In genomic region chr9:137240321-137240840, GRCh38 we compare ENCODE assay signal across 1 cellular context.
A peak's percentile ranks its signal among the peaks of the same experiment; 100 is the strongest.
TF ChIP-seq lines count a peak whose summit lies in the region.

No MANE protein-coding gene starts in this region.

TF ChIP-seq in K562, 482 proteins besides CTCF, POLR2A, EP300 and RAD21 (continued from another document and continues in another):
- TF ChIP-seq ZBTB9 (CRISPR knock-in tag; IDR thresholded peaks at IDR 0.05) (peak; percentile 93), USF1 (CRISPR knock-in tag; IDR thresholded peaks at IDR 0.05) (peak; percentile 77), RBFOX2 (IDR thresholded peaks at IDR 0.05; ENCODE audit: low read depth, low read length) (no peak), SMARCC2 (IDR thresholded peaks at IDR 0.05; ENCODE audit: low read depth) (no peak), GATA2 (CRISPR knock-in tag; IDR thresholded peaks at IDR 0.05) (no peak), RBM15 (IDR thresholded peaks at IDR 0.05; ENCODE audit: insufficient read depth, low read length) (no peak), YY1 (IDR thresholded peaks at IDR 0.05; ENCODE audit: borderline replicate concordance in 1 of 3, control insufficient read depth in 1 of 3, extremely low read depth in 1 of 3, insufficient read depth in 3 of 3, insufficient read length in 1 of 3, insufficient replicate concordance in 2 of 3, low read depth in 1 of 3, low read length in 2 of 3) (peak in 2 of 3 experiments; percentile 39 to 52), ZNF449 (CRISPR knock-in tag; IDR thresholded peaks at IDR 0.05) (no peak), ELK1 (CRISPR knock-in tag; IDR thresholded peaks at IDR 0.05) (peak; percentile 30; the same call in 1 of the 2 replicates), FOXA1 (IDR thresholded peaks at IDR 0.05; ENCODE audit: borderline replicate concordance) (no peak), CBFA2T2 (conservative IDR thresholded peaks at IDR 0.05) (no peak), TSHZ1 (CRISPR knock-in tag; IDR thresholded peaks at IDR 0.05) (no peak), RBM14 (IDR thresholded peaks at IDR 0.05; ENCODE audit: borderline replicate concordance, insufficient read depth, low read depth, low read length) (no peak), ATF2 (CRISPR knock-in tag; IDR thresholded peaks at IDR 0.05) (peak; percentile 66; the same call in 1 of the 2 replicates), ZNF274 (IDR thresholded peaks at IDR 0.05; ENCODE audit: borderline replicate concordance, low read depth, low read length) (no peak), CREM (IDR thresholded peaks at IDR 0.05; ENCODE audit: low read depth) (peak; percentile 51), KDM1A (IDR thresholded peaks at IDR 0.05) (no peak), CTBP1 (IDR thresholded peaks at IDR 0.05; ENCODE audit: borderline replicate concordance) (peak; percentile 94), POLR2G (IDR thresholded peaks at IDR 0.05; ENCODE audit: low read depth, low read length) (no peak), AFF4 (CRISPR knock-in tag; IDR thresholded peaks at IDR 0.05) (0 out of 2 replicates have a peak, but pooled peaks have one; percentile 48), ZZZ3 (IDR thresholded peaks at IDR 0.05) (no peak), SREBF1 (IDR thresholded peaks at IDR 0.05; ENCODE audit: borderline replicate concordance, low read depth, low read length) (no peak), MXI1 (IDR thresholded peaks at IDR 0.05; ENCODE audit: low read depth, low read length) (no peak), HCFC1 (IDR thresholded peaks at IDR 0.05; ENCODE audit: low read depth, low read length) (0 out of 2 replicates have a peak, but pooled peaks have one; percentile 6), SRSF7 (optimal IDR thresholded peaks at IDR 0.05; ENCODE audit: low read depth, low read length) (no peak), GTF2A2 (tag; IDR thresholded peaks at IDR 0.05) (no peak), ZNF785 (CRISPR knock-in tag; IDR thresholded peaks at IDR 0.05) (no peak), ZNF436 (CRISPR knock-in tag; IDR thresholded peaks at IDR 0.05) (no peak), SLC30A9 (CRISPR knock-in tag; IDR thresholded peaks at IDR 0.05) (no peak), KLF10 (CRISPR knock-in tag; IDR thresholded peaks at IDR 0.05) (no peak), ZNF23 (CRISPR knock-in tag; IDR thresholded peaks at IDR 0.05) (no peak), CEBPZ (IDR thresholded peaks at IDR 0.05; ENCODE audit: borderline replicate concordance, low read depth, low read length) (no peak), KAT2B (IDR thresholded peaks at IDR 0.05; ENCODE audit: low read depth, low read length) (no peak), NFE2 (IDR thresholded peaks at IDR 0.05; ENCODE audit: low read depth) (no peak), USF2 (CRISPR knock-in tag; IDR thresholded peaks at IDR 0.05) (peak; percentile 70), HDAC1 (IDR thresholded peaks at IDR 0.05) (peak in 1 of 2 experiments; percentile 97; a peak in 3 of 4 replicates), ZFP91 (CRISPR knock-in tag; IDR thresholded peaks at IDR 0.05) (no peak), HLTF (IDR thresholded peaks at IDR 0.05) (peak; percentile 71; the same call in 1 of the 2 replicates), PHTF2 (CRISPR knock-in tag; IDR thresholded peaks at IDR 0.05) (no peak), RBM25 (IDR thresholded peaks at IDR 0.05; ENCODE audit: low read depth, low read length, severe bottlenecking) (no peak), DLX4 (CRISPR knock-in tag; IDR thresholded peaks at IDR 0.05) (no peak), TOE1 (IDR thresholded peaks at IDR 0.05; ENCODE audit: borderline replicate concordance) (no peak; the same call in 1 of the 2 replicates), TOE1 (CRISPR knock-in tag; IDR thresholded peaks at IDR 0.05; ENCODE audit: borderline replicate concordance, low read depth) (peak; percentile 33; the same call in 1 of the 2 replicates)
